ENCODE assay signal across 28 cellular contexts in the genomic region with DNA sequence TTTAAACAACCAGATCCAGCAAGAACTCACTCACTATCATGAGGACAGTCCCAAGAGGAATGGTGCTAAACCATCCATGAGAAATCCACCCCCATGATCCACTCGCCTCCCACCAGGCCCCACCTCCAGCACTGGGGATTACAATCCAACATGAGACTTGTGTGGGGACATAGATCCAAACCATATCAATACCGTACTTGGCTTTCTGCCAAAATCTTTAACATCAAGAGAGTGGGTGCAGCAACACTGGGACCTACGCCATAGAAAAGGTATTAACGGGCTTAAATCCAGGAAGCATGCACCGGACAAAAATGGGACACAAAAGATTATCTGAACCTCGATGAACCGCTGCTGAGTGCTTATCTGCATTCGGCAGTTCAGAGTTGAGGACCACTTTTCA.
"Had no signal": no experiment of that assay in that cellular context is flagged by ENCODE, and none has a peak within 500 bp of the region (broad histone marks: within the 10 kb centered on the region; RNA-seq: fewer than 3 reads in every experiment).

No MANE protein-coding gene starts in this region.

- H3K4me3 ChIP-seq: esophagus muscularis mucosa, gastrocnemius medialis, heart left ventricle had no signal

- H3K36me3 ChIP-seq: brain microvascular endothelial cell, esophagus muscularis mucosa, gastrocnemius medialis, heart left ventricle, WERI-Rb-1 had no signal

- DNase-seq: activated B cell treated with CpG ODN at 0.5 μM for 24 hours; activated CD4-positive, alpha-beta T cell treated with anti-CD3 and anti-CD28 coated beads for 48 hours; activated CD4-positive, alpha-beta T cell treated with anti-CD3 and anti-CD28 coated beads, Interleukin-2, amount 50 U/mL, for 1 hour; activated CD4-positive, alpha-beta T cell treated with anti-CD3 and anti-CD28 coated beads, Interleukin-2, amount 50 U/mL, for 48 hours; activated CD8-positive, alpha-beta memory T cell treated with anti-CD3 and anti-CD28 coated beads for 24 hours; activated CD8-positive, alpha-beta T cell treated with anti-CD3 and anti-CD28 coated beads for 36 hours; activated effector memory CD4-positive, alpha-beta T cell treated with Interleukin-2 at 50 U/mL for 16 hours; activated gamma-delta T cell treated with Interleukin-2 at 50 U/mL for 16 hours; activated naive CD4-positive, alpha-beta T cell treated with anti-CD3 and anti-CD28 coated beads, Interleukin-2, amount 50 U/mL, for 16 hours; activated naive CD4-positive, alpha-beta T cell treated with Interleukin-2 at 50 U/mL for 16 hours; activated T-cell treated with anti-CD3 and anti-CD28 coated beads, Interleukin-2, amount 50 U/mL, for 4 hours; amniotic stem cell; anterior cingulate cortex; brain microvascular endothelial cell; cortex of kidney; dermis blood vessel endothelial cell; effector CD4-positive, alpha-beta T cell; effector memory CD8-positive, alpha-beta T cell; erythroblast; foreskin keratinocyte; gastrocnemius medialis; glutamatergic neuron; heart left ventricle; T1000; WERI-Rb-1 had no signal

- H3K4me1 ChIP-seq: esophagus muscularis mucosa, foreskin keratinocyte, gastrocnemius medialis, heart left ventricle had no signal

- H3K27me3 ChIP-seq: brain microvascular endothelial cell, esophagus muscularis mucosa, foreskin keratinocyte, gastrocnemius medialis, heart left ventricle had no signal

- H3K9me3 ChIP-seq: esophagus muscularis mucosa, gastrocnemius medialis had no signal

- ATAC-seq: activated CD4-positive, CD25-positive, alpha-beta regulatory T cell treated with anti-CD3 and anti-CD28 coated beads, Interleukin-2, amount 50 U/mL, for 24 hours; activated CD8-positive, alpha-beta T cell treated with anti-CD3 and anti-CD28 coated beads for 36 hours; activated T-cell treated with anti-CD3 and anti-CD28 coated beads, Interleukin-2, amount 50 U/mL, for 4 hours; activated T-helper 17 cell treated with anti-CD3 and anti-CD28 coated beads, Interleukin-2, amount 50 U/mL, for 72 hours; effector memory CD8-positive, alpha-beta T cell; foreskin keratinocyte; gastrocnemius medialis; heart left ventricle had no signal
